In the genomic region with DNA sequence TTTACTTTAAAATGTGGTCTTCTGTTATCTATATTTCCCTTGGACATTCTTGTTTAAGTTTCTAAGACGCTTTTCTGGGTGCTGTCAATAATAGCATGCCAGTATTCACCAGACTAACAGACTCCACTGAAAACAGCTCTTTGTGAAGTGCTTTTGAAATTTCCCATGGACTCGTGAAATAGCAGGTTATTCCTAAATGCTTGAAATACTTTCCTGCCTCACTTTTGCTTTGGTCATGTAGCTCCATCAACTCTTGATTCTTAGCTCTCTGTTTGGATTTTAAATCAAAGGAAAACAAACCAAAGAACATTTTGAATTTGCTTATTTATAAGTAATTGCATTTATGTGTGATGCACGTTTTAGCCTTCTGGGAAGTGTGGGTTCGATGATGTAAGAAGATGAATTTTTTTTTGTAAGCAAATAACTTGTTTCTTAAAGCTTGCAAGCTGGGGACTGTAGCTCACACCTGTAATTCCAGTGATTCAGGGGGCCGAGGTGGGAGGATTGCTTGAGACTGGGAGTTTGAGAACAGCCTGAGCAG, we compare ENCODE assay signal across 1 cellular context.
TF ChIP-seq lines count a peak whose summit lies in the region.

No MANE protein-coding gene starts in this region.

TF ChIP-seq in GM23338, 12 proteins besides CTCF, POLR2A, EP300 and RAD21:
- TF ChIP-seq, protein P1, sequence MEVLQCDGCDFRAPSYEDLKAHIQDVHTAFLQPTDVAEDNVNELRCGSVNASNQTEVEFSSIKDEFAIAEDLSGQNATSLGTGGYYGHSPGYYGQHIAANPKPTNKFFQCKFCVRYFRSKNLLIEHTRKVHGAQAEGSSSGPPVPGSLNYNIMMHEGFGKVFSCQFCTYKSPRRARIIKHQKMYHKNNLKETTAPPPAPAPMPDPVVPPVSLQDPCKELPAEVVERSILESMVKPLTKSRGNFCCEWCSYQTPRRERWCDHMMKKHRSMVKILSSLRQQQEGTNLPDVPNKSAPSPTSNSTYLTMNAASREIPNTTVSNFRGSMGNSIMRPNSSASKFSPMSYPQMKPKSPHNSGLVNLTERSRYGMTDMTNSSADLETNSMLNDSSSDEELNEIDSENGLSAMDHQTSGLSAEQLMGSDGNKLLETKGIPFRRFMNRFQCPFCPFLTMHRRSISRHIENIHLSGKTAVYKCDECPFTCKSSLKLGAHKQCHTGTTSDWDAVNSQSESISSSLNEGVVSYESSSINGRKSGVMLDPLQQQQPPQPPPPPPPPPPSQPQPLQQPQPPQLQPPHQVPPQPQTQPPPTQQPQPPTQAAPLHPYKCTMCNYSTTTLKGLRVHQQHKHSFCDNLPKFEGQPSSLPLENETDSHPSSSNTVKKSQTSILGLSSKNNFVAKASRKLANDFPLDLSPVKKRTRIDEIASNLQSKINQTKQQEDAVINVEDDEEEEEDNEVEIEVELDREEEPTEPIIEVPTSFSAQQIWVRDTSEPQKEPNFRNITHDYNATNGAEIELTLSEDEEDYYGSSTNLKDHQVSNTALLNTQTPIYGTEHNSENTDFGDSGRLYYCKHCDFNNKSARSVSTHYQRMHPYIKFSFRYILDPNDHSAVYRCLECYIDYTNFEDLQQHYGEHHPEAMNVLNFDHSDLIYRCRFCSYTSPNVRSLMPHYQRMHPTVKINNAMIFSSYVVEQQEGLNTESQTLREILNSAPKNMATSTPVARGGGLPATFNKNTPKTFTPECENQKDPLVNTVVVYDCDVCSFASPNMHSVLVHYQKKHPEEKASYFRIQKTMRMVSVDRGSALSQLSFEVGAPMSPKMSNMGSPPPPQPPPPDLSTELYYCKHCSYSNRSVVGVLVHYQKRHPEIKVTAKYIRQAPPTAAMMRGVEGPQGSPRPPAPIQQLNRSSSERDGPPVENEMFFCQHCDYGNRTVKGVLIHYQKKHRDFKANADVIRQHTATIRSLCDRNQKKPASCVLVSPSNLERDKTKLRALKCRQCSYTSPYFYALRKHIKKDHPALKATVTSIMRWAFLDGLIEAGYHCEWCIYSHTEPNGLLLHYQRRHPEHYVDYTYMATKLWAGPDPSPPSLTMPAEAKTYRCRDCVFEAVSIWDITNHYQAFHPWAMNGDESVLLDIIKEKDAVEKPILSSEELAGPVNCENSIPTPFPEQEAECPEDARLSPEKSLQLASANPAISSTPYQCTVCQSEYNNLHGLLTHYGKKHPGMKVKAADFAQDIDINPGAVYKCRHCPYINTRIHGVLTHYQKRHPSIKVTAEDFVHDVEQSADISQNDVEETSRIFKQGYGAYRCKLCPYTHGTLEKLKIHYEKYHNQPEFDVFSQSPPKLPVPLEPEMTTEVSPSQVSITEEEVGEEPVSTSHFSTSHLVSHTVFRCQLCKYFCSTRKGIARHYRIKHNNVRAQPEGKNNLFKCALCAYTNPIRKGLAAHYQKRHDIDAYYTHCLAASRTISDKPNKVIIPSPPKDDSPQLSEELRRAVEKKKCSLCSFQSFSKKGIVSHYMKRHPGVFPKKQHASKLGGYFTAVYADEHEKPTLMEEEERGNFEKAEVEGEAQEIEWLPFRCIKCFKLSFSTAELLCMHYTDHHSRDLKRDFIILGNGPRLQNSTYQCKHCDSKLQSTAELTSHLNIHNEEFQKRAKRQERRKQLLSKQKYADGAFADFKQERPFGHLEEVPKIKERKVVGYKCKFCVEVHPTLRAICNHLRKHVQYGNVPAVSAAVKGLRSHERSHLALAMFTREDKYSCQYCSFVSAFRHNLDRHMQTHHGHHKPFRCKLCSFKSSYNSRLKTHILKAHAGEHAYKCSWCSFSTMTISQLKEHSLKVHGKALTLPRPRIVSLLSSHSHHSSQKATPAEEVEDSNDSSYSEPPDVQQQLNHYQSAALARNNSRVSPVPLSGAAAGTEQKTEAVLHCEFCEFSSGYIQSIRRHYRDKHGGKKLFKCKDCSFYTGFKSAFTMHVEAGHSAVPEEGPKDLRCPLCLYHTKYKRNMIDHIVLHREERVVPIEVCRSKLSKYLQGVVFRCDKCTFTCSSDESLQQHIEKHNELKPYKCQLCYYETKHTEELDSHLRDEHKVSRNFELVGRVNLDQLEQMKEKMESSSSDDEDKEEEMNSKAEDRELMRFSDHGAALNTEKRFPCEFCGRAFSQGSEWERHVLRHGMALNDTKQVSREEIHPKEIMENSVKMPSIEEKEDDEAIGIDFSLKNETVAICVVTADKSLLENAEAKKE (CRISPR knock-in tag; IDR thresholded peaks at IDR 0.05) = no peak
- TF ChIP-seq CREB1 (CRISPR knock-in tag; IDR thresholded peaks at IDR 0.05; ENCODE audit: low read depth) (no peak), POLR2AphosphoS5 (IDR thresholded peaks at IDR 0.05; ENCODE audit: low read depth) (no peak), STAT1 (IDR thresholded peaks at IDR 0.05; ENCODE audit: unreplicated experiment) (no peak), EZH2 (IDR thresholded peaks at IDR 0.05; ENCODE audit: low read depth, unreplicated experiment) (no peak), NANOG (IDR thresholded peaks at IDR 0.05; ENCODE audit: borderline replicate concordance) (no peak), JUNB (IDR thresholded peaks at IDR 0.05; ENCODE audit: unreplicated experiment) (no peak), ZNF114 (CRISPR knock-in tag; IDR thresholded peaks at IDR 0.05) (no peak), ZNF331 (CRISPR knock-in tag; IDR thresholded peaks at IDR 0.05; ENCODE audit: low read depth) (no peak), EZH2phosphoT487 (IDR thresholded peaks at IDR 0.05; ENCODE audit: unreplicated experiment) (no peak)
- TF ChIP-seq, protein P2, sequence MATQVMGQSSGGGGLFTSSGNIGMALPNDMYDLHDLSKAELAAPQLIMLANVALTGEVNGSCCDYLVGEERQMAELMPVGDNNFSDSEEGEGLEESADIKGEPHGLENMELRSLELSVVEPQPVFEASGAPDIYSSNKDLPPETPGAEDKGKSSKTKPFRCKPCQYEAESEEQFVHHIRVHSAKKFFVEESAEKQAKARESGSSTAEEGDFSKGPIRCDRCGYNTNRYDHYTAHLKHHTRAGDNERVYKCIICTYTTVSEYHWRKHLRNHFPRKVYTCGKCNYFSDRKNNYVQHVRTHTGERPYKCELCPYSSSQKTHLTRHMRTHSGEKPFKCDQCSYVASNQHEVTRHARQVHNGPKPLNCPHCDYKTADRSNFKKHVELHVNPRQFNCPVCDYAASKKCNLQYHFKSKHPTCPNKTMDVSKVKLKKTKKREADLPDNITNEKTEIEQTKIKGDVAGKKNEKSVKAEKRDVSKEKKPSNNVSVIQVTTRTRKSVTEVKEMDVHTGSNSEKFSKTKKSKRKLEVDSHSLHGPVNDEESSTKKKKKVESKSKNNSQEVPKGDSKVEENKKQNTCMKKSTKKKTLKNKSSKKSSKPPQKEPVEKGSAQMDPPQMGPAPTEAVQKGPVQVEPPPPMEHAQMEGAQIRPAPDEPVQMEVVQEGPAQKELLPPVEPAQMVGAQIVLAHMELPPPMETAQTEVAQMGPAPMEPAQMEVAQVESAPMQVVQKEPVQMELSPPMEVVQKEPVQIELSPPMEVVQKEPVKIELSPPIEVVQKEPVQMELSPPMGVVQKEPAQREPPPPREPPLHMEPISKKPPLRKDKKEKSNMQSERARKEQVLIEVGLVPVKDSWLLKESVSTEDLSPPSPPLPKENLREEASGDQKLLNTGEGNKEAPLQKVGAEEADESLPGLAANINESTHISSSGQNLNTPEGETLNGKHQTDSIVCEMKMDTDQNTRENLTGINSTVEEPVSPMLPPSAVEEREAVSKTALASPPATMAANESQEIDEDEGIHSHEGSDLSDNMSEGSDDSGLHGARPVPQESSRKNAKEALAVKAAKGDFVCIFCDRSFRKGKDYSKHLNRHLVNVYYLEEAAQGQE (IDR thresholded peaks at IDR 0.05; ENCODE audit: unreplicated experiment) = no peak
- TF ChIP-seq, protein P3, sequence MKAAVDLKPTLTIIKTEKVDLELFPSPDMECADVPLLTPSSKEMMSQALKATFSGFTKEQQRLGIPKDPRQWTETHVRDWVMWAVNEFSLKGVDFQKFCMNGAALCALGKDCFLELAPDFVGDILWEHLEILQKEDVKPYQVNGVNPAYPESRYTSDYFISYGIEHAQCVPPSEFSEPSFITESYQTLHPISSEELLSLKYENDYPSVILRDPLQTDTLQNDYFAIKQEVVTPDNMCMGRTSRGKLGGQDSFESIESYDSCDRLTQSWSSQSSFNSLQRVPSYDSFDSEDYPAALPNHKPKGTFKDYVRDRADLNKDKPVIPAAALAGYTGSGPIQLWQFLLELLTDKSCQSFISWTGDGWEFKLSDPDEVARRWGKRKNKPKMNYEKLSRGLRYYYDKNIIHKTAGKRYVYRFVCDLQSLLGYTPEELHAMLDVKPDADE (IDR thresholded peaks at IDR 0.05) = no peak
